Comparison of ENCODE assay signal across 28 cellular contexts in the genomic region with DNA sequence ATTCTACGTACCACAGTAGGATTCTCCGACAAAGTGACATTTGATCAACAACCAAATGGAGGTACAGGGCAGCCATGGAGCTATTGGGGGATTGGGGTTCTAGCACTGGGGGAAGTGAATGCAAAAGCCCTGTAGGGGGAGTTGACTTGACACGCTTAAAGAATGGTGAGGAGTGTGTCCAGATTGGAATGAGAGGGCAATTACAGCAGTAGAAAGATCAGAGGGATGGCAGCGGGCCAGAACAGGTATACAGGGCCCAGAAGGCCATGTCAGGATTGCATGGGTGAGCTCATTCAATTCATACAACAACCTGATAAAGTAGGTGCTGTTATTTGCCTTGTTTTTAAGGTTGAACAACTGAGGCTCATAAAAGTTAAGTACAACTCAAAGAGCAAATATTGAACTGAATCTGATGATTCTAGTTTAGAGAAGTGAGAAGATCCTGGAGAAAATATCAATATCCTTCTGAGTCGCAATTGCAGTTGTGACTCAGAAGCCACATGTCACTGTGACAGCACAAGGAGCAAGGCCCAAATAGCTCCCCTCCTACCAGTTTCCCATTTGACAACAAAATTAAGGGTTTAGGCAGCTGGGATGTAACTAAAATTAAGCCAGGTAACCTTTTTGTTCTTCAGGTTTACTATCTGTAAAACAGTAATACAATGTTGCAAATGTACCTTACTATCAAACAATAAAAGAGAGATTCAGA. TPM values are rescaled to one million over a fixed set of nuclear protein-coding genes. Genes with fewer than 3 reads are reported as not detected.
DNase-seq lines count a peak whose midpoint lies in the region; ATAC-seq and TF ChIP-seq lines count a peak whose summit lies in the region.
"Had no signal": no experiment of that assay in that cellular context is flagged by ENCODE, and none has a peak within 500 bp of the region (broad histone marks: within the 10 kb centered on the region; RNA-seq: fewer than 3 reads in every experiment).

No MANE protein-coding gene starts in this region.

- no peaks in the 10 kb centered on the region for H3K27me3 ChIP-seq in PC-3 (ENCODE audit: low read length)
- H3K27me3 ChIP-seq: right lobe of liver, vagina had no signal

- H3K4me3 Mint-ChIP-seq in Calu3 (ENCODE audit: low read depth, unreplicated experiment) = no peak overlapping the region
- H3K4me3 Mint-ChIP-seq: activated T-cell treated with anti-CD3 and anti-CD28 coated beads, Interleukin-2, amount 50 U/mL, for 72 hours; CD14-positive monocyte; naive B cell had no signal

- H3K4me1 ChIP-seq in PC-3 (ENCODE audit: insufficient read depth, low read length) = no peaks in the 10 kb centered on the region
- H3K4me1 ChIP-seq: right lobe of liver, vagina had no signal

- peak; percentile 8 for DNase-seq in Calu3
- peak; percentile 6 for DNase-seq in HuH-7 (ENCODE audit: low spot score)
- DNase-seq in PC-3 = no peak
- DNase-seq in left colon = peak; percentile 76 to 91
- no peak for DNase-seq in activated gamma-delta T cell treated with Interleukin-2 at 50 U/mL for 16 hours
- DNase-seq in HUDEP-2 (lab: John Stamatoyannopoulos, UW; ENCODE audit: unreplicated experiment in 76 of 76) = no peak
- DNase-seq: activated CD4-positive, CD25-positive, alpha-beta regulatory T cell treated with anti-CD3 and anti-CD28 coated beads, Interleukin-2, amount 50 U/mL, for 72 hours; activated naive CD4-positive, alpha-beta T cell treated with anti-CD3 and anti-CD28 coated beads, Interleukin-2, amount 50 U/mL, for 16 hours; activated T-cell treated with anti-CD3 and anti-CD28 coated beads, Interleukin-2, amount 50 U/mL, for 72 hours; anterior cingulate cortex; central memory CD4-positive, alpha-beta T cell; foreskin melanocyte; GM23248; kidney; mesenchymal stem cell; naive B cell; NCI-H2171 treated with DMSO at 0.1 percent for 48 hours; NK-92 treated with Interleukin-12 subunit alpha and Interleukin-12 subunit beta, amount 100 ng/mL, for 24 hours; right lobe of liver; RPMI8226; substantia nigra; T1000 had no signal

- no peak overlapping the region for H3K27ac Mint-ChIP-seq in Calu3 (ENCODE audit: unreplicated experiment)
- H3K27ac Mint-ChIP-seq: activated T-cell treated with anti-CD3 and anti-CD28 coated beads, Interleukin-2, amount 50 U/mL, for 72 hours; naive B cell had no signal

- TF ChIP-seq CTCF in Calu3 (IDR thresholded peaks at IDR 0.05; ENCODE audit: unreplicated experiment) (no peak), PC-3 (conservative IDR thresholded peaks at IDR 0.05; ENCODE audit: low read depth, low read length) (no peak)

- ATAC-seq in PC-3 (peak; percentile 22), left colon (peak; percentile 98), HG03469 (IDR thresholded peaks at IDR 0.05; ENCODE audit: unreplicated experiment) (no peak), HG02798 (IDR thresholded peaks at IDR 0.05; ENCODE audit: poor library complexity, unreplicated experiment) (no peak)
- ATAC-seq: activated T-cell treated with anti-CD3 and anti-CD28 coated beads, Interleukin-2, amount 50 U/mL, for 72 hours; GM12878; right lobe of liver had no signal

- CTCF ChIA-PET in Calu3 (lab: Charles Lee) (interaction anchor here (1.1 kb wide), 1 partner anchor 22 kb away, joined by 3 read pairs; no protein-coding TSS in a partner anchor), PC-3 (lab: Charles Lee) (no interaction called here)

- peaks cover 8% of the 10 kb centered on the region for H3K4me1 Mint-ChIP-seq in Calu3 (ENCODE audit: low read depth, unreplicated experiment)
- H3K4me1 Mint-ChIP-seq: CD14-positive monocyte, naive B cell had no signal

- intact Hi-C loops in Calu3 (cut with micrococcal nuclease; ENCODE audit: unreplicated experiment) (no loop called here), PC-3 (cut with micrococcal nuclease) (no loop called here), left colon (cut with DNase I, micrococcal nuclease) (no loop called here)

- no peaks in the 10 kb centered on the region for H3K79me2 ChIP-seq in PC-3 (ENCODE audit: low read length)

- no peak overlapping the region for H3K4me2 ChIP-seq in PC-3 (ENCODE audit: low read length)

- H3K4me3 ChIP-seq in PC-3 (ENCODE audit: low read length) = no peak overlapping the region
- H3K4me3 ChIP-seq: GM12878, GM23248, right lobe of liver, SK-N-MC, vagina had no signal

- POLR2A ChIA-PET in PC-3 (lab: Charles Lee; ENCODE audit: unreplicated experiment) = no interaction called here

- BruUV-seq in Calu3 (replicated peaks; lab: Mats Ljungman, UMichigan) = no TSS peak
- BruUV-seq in PC-3 (replicated peaks; lab: Mats Ljungman, UMichigan) = no TSS peak

- no peak overlapping the region for H2AFZ ChIP-seq in PC-3 (ENCODE audit: low read length)
- H2AFZ ChIP-seq: GM23248 had no signal

- no peaks in the 10 kb centered on the region for H3K9me3 Mint-ChIP-seq in Calu3 (ENCODE audit: low read depth, unreplicated experiment)
- H3K9me3 Mint-ChIP-seq: activated T-cell treated with anti-CD3 and anti-CD28 coated beads, Interleukin-2, amount 50 U/mL, for 72 hours had no signal

- no peak overlapping the region for H3K9ac ChIP-seq in PC-3 (ENCODE audit: low read length)
- H3K9ac ChIP-seq: GM23248 had no signal

- no peaks in the 10 kb centered on the region for H3K36me3 ChIP-seq in PC-3 (ENCODE audit: low read depth, low read length)
- H3K36me3 ChIP-seq: right lobe of liver, vagina had no signal

- H3K9me3 ChIP-seq in PC-3 (ENCODE audit: low read length) = no peaks in the 10 kb centered on the region
- H3K9me3 ChIP-seq: right lobe of liver, vagina had no signal

- H3K27ac ChIP-seq in PC-3 (ENCODE audit: low read length) = no peak overlapping the region
- H3K27ac ChIP-seq: GM23248, right lobe of liver, SK-N-MC, vagina had no signal

- no peaks in the 10 kb centered on the region for H3K36me3 Mint-ChIP-seq in Calu3 (ENCODE audit: insufficient read depth, unreplicated experiment)
- H3K36me3 Mint-ChIP-seq: CD14-positive monocyte, naive B cell had no signal

- H3K27me3 Mint-ChIP-seq in Calu3 (ENCODE audit: unreplicated experiment) = peaks cover 18% of the 10 kb centered on the region

- no peaks in the 10 kb centered on the region for H4K20me1 ChIP-seq in PC-3 (ENCODE audit: low read length)

- no peaks in the 10 kb centered on the region for H3F3A ChIP-seq in PC-3 (ENCODE audit: low read length, unreplicated experiment)

- H3K9me2 ChIP-seq in PC-3 (replicated peaks; ENCODE audit: low read length) = no peaks in the 10 kb centered on the region

RNA-seq across cellular contexts. Expression of a gene that starts 28.0 kb away (rescaled TPM):
- 2.3 and 2.4 TPM in 2 replicates for total RNA-seq in Calu3 (2022)
- 1.0 and 1.1 TPM in 2 replicates for total RNA-seq in PC-3 (2014; rRNA removed)
- total RNA-seq in left colon = 1 to 10 TPM; 2.2 to 3.8 TPM
- total RNA-seq: activated T-cell treated with anti-CD3 and anti-CD28 coated beads, Interleukin-2, amount 50 U/mL, for 72 hours; GM12878; GM23248 had no signal

Comparison
In these comparisons a context has a peak if more than half of its experiments do, and no peak if none do; other contexts are left out.
1. DNase-seq: peak in Calu3 (single experiment), HuH-7 (single experiment) and left colon (2 of 2); none in PC-3 (single experiment), activated gamma-delta T cell treated with Interleukin-2 at 50 U/mL for 16 hours (single experiment) and HUDEP-2 (0 of 76).
2. ATAC-seq: peak in PC-3 (single experiment) and left colon (single experiment); none in HG03469 (single experiment) and HG02798 (single experiment).